Comparison of ENCODE assay signal across 19 cellular contexts in the genomic region with DNA sequence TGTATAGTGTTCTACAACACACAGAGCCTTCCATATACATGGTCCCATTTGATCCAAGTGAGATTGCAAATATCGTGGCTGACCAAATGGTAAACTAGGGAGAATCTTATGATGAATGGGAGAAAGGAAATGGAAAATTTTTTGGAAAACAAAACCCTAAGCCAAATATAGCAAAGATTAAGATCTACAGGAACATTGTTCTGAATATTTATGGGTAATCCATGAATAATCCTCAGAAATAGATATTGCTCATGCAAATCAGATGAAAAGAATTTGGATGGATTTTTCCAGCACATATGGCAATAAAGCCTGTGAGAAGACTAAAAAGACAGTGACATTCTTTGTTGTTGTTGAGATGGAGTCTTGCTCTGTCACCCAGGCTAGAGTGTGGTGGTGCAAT.
"Had no signal": no experiment of that assay in that cellular context is flagged by ENCODE, and none has a peak within 500 bp of the region (broad histone marks: within the 10 kb centered on the region; RNA-seq: fewer than 3 reads in every experiment).

No MANE protein-coding gene starts in this region.

- H3K36me3 ChIP-seq: adrenal gland, lower lobe of right lung had no signal

- H3K27ac Mint-ChIP-seq: activated B cell treated with CpG ODN at 0.5 μM for 24 hours; activated CD4-positive, alpha-beta T cell treated with anti-CD3 and anti-CD28 coated beads, Interleukin-2, amount 10 ng/mL, durations not matched to agents 7 days and 5 days; activated naive CD4-positive, alpha-beta T cell treated with anti-CD3 and anti-CD28 coated beads for 36 hours; activated T-helper 17 cell treated with anti-CD3 and anti-CD28 coated beads, Interleukin-2, amount 50 U/mL, for 72 hours; effector memory CD8-positive, alpha-beta T cell; immature natural killer cell; naive B cell had no signal

- H3K4me1 ChIP-seq: adrenal gland, lower lobe of right lung had no signal

- H3K4me3 ChIP-seq: adrenal gland, lower lobe of right lung, skin epidermis had no signal

- H3K9me3 Mint-ChIP-seq: activated B cell treated with CpG ODN at 0.5 μM for 24 hours; activated CD4-positive, alpha-beta T cell treated with anti-CD3 and anti-CD28 coated beads, Interleukin-2, amount 10 ng/mL, durations not matched to agents 7 days and 5 days; activated naive CD4-positive, alpha-beta T cell treated with anti-CD3 and anti-CD28 coated beads for 36 hours; activated T-helper 17 cell treated with anti-CD3 and anti-CD28 coated beads, Interleukin-2, amount 50 U/mL, for 72 hours; central memory CD8-positive, alpha-beta T cell; effector memory CD8-positive, alpha-beta T cell; immature natural killer cell had no signal

- H3K4me1 Mint-ChIP-seq: activated CD4-positive, alpha-beta T cell treated with anti-CD3 and anti-CD28 coated beads, Interleukin-2, amount 10 ng/mL, durations not matched to agents 7 days and 5 days; activated T-helper 17 cell treated with anti-CD3 and anti-CD28 coated beads, Interleukin-2, amount 50 U/mL, for 72 hours; brain; central memory CD8-positive, alpha-beta T cell; immature natural killer cell had no signal

- H3K9me3 ChIP-seq: adrenal gland, lower lobe of right lung had no signal

- H3K27me3 Mint-ChIP-seq: activated CD4-positive, alpha-beta T cell treated with anti-CD3 and anti-CD28 coated beads, Interleukin-2, amount 10 ng/mL, durations not matched to agents 7 days and 5 days; brain; central memory CD8-positive, alpha-beta T cell had no signal

- DNase-seq: activated B cell treated with CpG ODN at 0.5 μM for 24 hours; activated CD4-positive, alpha-beta T cell treated with anti-CD3 and anti-CD28 coated beads, Interleukin-2, amount 10 ng/mL, durations not matched to agents 7 days and 5 days; activated CD8-positive, alpha-beta memory T cell treated with anti-CD3 and anti-CD28 coated beads for 24 hours; activated naive CD4-positive, alpha-beta T cell treated with anti-CD3 and anti-CD28 coated beads for 36 hours; activated T-cell treated with anti-CD3 and anti-CD28 coated beads for 4 hours; adrenal gland; effector memory CD8-positive, alpha-beta T cell; glutamatergic neuron; immature natural killer cell; left cardiac atrium; lower lobe of right lung; midbrain; naive B cell; retina had no signal

- FAIRE-seq: urothelium cell line had no signal

- H3K36me3 Mint-ChIP-seq: brain, immature natural killer cell, naive B cell had no signal

- H3K4me3 Mint-ChIP-seq: activated B cell treated with CpG ODN at 0.5 μM for 24 hours; activated CD4-positive, alpha-beta T cell treated with anti-CD3 and anti-CD28 coated beads, Interleukin-2, amount 10 ng/mL, durations not matched to agents 7 days and 5 days; activated naive CD4-positive, alpha-beta T cell treated with anti-CD3 and anti-CD28 coated beads for 36 hours; activated T-helper 17 cell treated with anti-CD3 and anti-CD28 coated beads, Interleukin-2, amount 50 U/mL, for 72 hours; central memory CD8-positive, alpha-beta T cell; effector memory CD8-positive, alpha-beta T cell; immature natural killer cell had no signal

- H3K27ac ChIP-seq: adrenal gland, lower lobe of right lung had no signal

- ATAC-seq: activated T-helper 17 cell treated with anti-CD3 and anti-CD28 coated beads, Interleukin-2, amount 50 U/mL, for 72 hours; effector memory CD8-positive, alpha-beta T cell; left cardiac atrium; lower lobe of right lung had no signal

- H3K27me3 ChIP-seq: adrenal gland had no signal
